ENCODE assay signal across 1 cellular context in genomic region chr15:63172376-63173115, GRCh38.
TF ChIP-seq lines count a peak whose summit lies in the region.

No MANE protein-coding gene starts in this region.

TF ChIP-seq in IMR-90, 13 proteins besides CTCF, POLR2A, EP300 and RAD21:
- TF ChIP-seq SMC3 (IDR thresholded peaks at IDR 0.05; ENCODE audit: low read depth, low read length) (no peak), FOS (IDR thresholded peaks at IDR 0.05; ENCODE audit: low read depth, low read length) (no peak), MAZ (IDR thresholded peaks at IDR 0.05; ENCODE audit: borderline replicate concordance, low read depth, low read length) (no peak), NFE2L2 (IDR thresholded peaks at IDR 0.05; ENCODE audit: low read depth, low read length) (no peak), MXI1 (IDR thresholded peaks at IDR 0.05; ENCODE audit: borderline replicate concordance, low read depth, low read length) (no peak), MAFK (IDR thresholded peaks at IDR 0.05; ENCODE audit: low read depth, low read length) (no peak), ELK1 (IDR thresholded peaks at IDR 0.05; ENCODE audit: borderline replicate concordance, low read depth, low read length) (no peak), USF2 (IDR thresholded peaks at IDR 0.05; ENCODE audit: low read depth, low read length) (no peak), RFX5 (IDR thresholded peaks at IDR 0.05; ENCODE audit: low read depth, low read length) (no peak), CEBPB (IDR thresholded peaks at IDR 0.05; ENCODE audit: low read depth, low read length) (no peak), RCOR1 (IDR thresholded peaks at IDR 0.05; ENCODE audit: insufficient replicate concordance, low read length) (no peak)
